ENCODE assay signal across 18 cellular contexts in the genomic region with DNA sequence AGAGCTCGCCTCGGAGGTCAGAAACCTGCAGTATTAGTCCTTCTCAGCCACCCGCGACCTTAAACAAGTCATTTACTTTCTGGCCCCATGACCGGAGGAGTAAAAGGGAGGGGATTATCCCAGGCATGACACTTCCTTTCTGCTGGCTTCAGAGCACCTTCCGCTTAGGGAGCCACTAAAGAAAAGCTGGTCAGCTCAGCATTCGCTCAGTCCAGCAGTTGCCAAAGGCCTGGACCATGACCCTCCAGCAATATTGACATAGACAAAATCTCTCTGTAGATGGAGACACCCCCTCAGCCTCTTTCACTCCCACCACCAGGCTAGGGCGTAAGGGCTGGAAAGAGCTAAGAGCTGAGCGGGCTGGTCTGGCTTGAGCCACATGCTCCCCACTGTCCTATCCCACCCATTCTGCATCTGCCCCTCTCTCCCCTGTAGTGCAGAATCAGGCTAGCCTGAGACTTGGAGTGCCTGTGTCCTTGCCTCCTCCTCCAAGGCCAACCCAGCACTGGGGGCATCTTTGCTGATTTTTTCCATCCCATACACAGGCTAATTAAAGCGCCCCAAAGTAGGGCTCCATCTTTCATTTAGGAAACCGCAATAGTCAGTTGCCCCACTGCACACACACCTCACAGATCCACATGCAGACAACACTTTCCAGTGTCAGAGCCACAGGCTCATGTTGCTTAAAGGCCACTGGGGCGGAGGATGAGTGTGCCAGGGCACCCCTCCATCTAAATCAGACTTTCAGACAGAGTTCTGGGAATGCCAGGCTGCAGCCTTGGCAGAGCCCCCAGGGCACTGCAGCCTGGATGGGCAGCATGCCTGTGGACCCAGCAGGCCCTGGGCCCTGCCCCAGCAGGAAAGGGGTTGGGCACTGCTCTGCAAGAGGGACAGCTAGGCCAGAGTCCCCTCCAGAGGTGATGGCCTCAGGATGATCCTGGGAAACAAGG. TPM values are rescaled to one million over a fixed set of nuclear protein-coding genes. Genes with fewer than 3 reads are reported as not detected.
"Had no signal": no experiment of that assay in that cellular context is flagged by ENCODE, and none has a peak within 500 bp of the region (broad histone marks: within the 10 kb centered on the region; RNA-seq: fewer than 3 reads in every experiment).

No MANE protein-coding gene starts in this region.

- DNase-seq: activated CD4-positive, CD25-positive, alpha-beta regulatory T cell treated with anti-CD3 and anti-CD28 coated beads, Interleukin-2, amount 50 U/mL, for 72 hours; activated naive CD4-positive, alpha-beta T cell; activated T-cell treated with anti-CD3 and anti-CD28 coated beads for 4 hours; foreskin melanocyte; left cardiac atrium; mesenchymal stem cell; occipital lobe; psoas muscle; stimulated activated CD4-positive, alpha-beta T cell treated with anti-CD3 and anti-CD28 coated beads, Interleukin-1b, Interleukin-23, amount 100 ng/mL, for 48 hours; T-cell; T-helper 9 cell had no signal

- H3K27ac ChIP-seq: epithelial cell of prostate, psoas muscle, vagina had no signal

- H3K4me3 Mint-ChIP-seq: nephron, T-cell had no signal

- H3K4me1 Mint-ChIP-seq: nephron, T-cell had no signal

- H3K27ac Mint-ChIP-seq: nephron, T-cell had no signal

- ATAC-seq: psoas muscle, sciatic nerve, T-cell had no signal

- H3K27me3 ChIP-seq: vagina had no signal

- H3K4me3 ChIP-seq: psoas muscle, vagina had no signal

- H3K36me3 ChIP-seq: vagina had no signal

- H3K9me3 ChIP-seq: psoas muscle, vagina had no signal

- H3K9me3 Mint-ChIP-seq: nephron, T-cell had no signal

- H3K36me3 Mint-ChIP-seq: T-cell had no signal

- H3K4me1 ChIP-seq: psoas muscle had no signal

RNA-seq across cellular contexts. Expression of a gene that starts 4.0 kb away (rescaled TPM):
- total RNA-seq: activated CD8-positive, alpha-beta memory T cell treated with anti-CD3 and anti-CD28 coated beads for 36 hours; dermis microvascular lymphatic vessel endothelial cell; fibroblast of lung; left cardiac atrium; psoas muscle; sciatic nerve; T-cell; vagina had no signal
- polyA plus RNA-seq: fibroblast of lung had no signal

RNA-seq across cellular contexts. Expression of a gene that starts 15.6 kb away (rescaled TPM):
- polyA plus RNA-seq: fibroblast of lung had no signal
